ENCODE assay signal across 36 cellular contexts in genomic region chr1:152061952-152062351, GRCh38. TPM values are rescaled to one million over a fixed set of nuclear protein-coding genes. Genes with fewer than 3 reads are reported as not detected.
"Had no signal": no experiment of that assay in that cellular context is flagged by ENCODE, and none has a peak within 500 bp of the region (broad histone marks: within the 10 kb centered on the region; RNA-seq: fewer than 3 reads in every experiment).

No MANE protein-coding gene starts in this region.

- H3K4me3 ChIP-seq: adrenal gland, body of pancreas, breast epithelium, Peyer's patch had no signal

- FAIRE-seq: astrocyte had no signal

- H3K27me3 ChIP-seq: body of pancreas, Peyer's patch had no signal

- H3K4me1 ChIP-seq: adrenal gland, body of pancreas, breast epithelium, Peyer's patch had no signal

- ATAC-seq: activated CD8-positive, alpha-beta T cell treated with anti-CD3 and anti-CD28 coated beads, Interleukin-2, amount 10 ng/mL, durations not matched to agents 7 days and 5 days; activated naive CD4-positive, alpha-beta T cell treated with anti-CD3 and anti-CD28 coated beads, Interleukin-2, amount 50 U/mL, for 72 hours; body of pancreas; PC-3; Right ventricle myocardium inferior; SK-N-SH treated with all-trans-retinoic acid at 6 μM for 48 hours had no signal

- H3K36me3 ChIP-seq: adrenal gland, breast epithelium, Peyer's patch had no signal

- H3K9me3 ChIP-seq: adrenal gland, body of pancreas, breast epithelium, Peyer's patch had no signal

- DNase-seq: activated CD4-positive, alpha-beta T cell treated with anti-CD3 and anti-CD28 coated beads, Interleukin-2, amount 10 ng/mL, durations not matched to agents 24 days and 14 days; activated CD4-positive, alpha-beta T cell treated with anti-CD3 and anti-CD28 coated beads, Interleukin-2, amount 50 U/mL, for 48 hours; activated CD8-positive, alpha-beta T cell treated with anti-CD3 and anti-CD28 coated beads, Interleukin-2, amount 10 ng/mL, durations not matched to agents 7 days and 5 days; activated gamma-delta T cell treated with Interleukin-2 at 50 U/mL for 16 hours; activated naive CD4-positive, alpha-beta T cell treated with anti-CD3 and anti-CD28 coated beads for 36 hours; activated T-cell treated with anti-CD3 and anti-CD28 coated beads, Interleukin-2, amount 50 U/mL, for 24 hours; adrenal gland; body of pancreas; caudate nucleus; cerebellar nuclear complex; Kasumi-1; KG1; NCI-H1105; NCI-H1417 treated with DMSO at 0.1 percent for 48 hours; NCI-H187 treated with DMSO at 0.1 percent for 48 hours; NCI-H2081; NCI-H345; NCI-H524 treated with DMSO at 0.1 percent for 48 hours; NK-92 treated with Interleukin-12 subunit alpha and Interleukin-12 subunit beta, amount 100 ng/mL, for 24 hours; PC-3; Peyer's patch; SIG-M5; SW 1271; T-helper 1 cell; T-helper 2 cell; T-helper 9 cell had no signal

- H3K27ac ChIP-seq: adrenal gland, body of pancreas, breast epithelium, Peyer's patch, RWPE1 had no signal

RNA-seq across cellular contexts. Expression of gene TCHHL1, which starts 26.9 kb away (rescaled TPM):
- total RNA-seq: activated CD4-positive, alpha-beta T cell treated with anti-CD3 and anti-CD28 coated beads, Interleukin-2, amount 10 ng/mL, durations not matched to agents 24 days and 14 days; activated CD8-positive, alpha-beta T cell treated with anti-CD3 and anti-CD28 coated beads, Interleukin-2, amount 10 ng/mL, durations not matched to agents 7 days and 5 days; activated naive CD4-positive, alpha-beta T cell treated with anti-CD3 and anti-CD28 coated beads for 36 hours; activated naive CD4-positive, alpha-beta T cell treated with anti-CD3 and anti-CD28 coated beads, Interleukin-2, amount 50 U/mL, for 72 hours; activated T-helper 2 cell treated with anti-CD3 and anti-CD28 coated beads, Interferon-gamma antibody, Interleukin-2, Interleukin-4, amounts not matched to agents 10 μg/mL and 5 μg/mL and 100 μg/mL, durations not matched to agents 14 hours and 24 hours and 36 hours; adrenal gland; astrocyte; body of pancreas; breast epithelium; MCF 10A; NCI-H460; PC-3; Peyer's patch; Right ventricle myocardium inferior; SK-MEL-5 had no signal
- polyA plus RNA-seq: adrenal gland had no signal

RNA-seq across cellular contexts. Expression of gene TCHH, which starts 53.3 kb away (rescaled TPM):
- total RNA-seq: activated CD4-positive, alpha-beta T cell treated with anti-CD3 and anti-CD28 coated beads, Interleukin-2, amount 10 ng/mL, durations not matched to agents 24 days and 14 days; activated naive CD4-positive, alpha-beta T cell treated with anti-CD3 and anti-CD28 coated beads for 36 hours; PC-3; Right ventricle myocardium inferior had no signal
